ENCODE assay signal across 9 cellular contexts in genomic region chrX:115642895-115643530, GRCh38.
DNase-seq lines count a peak whose midpoint lies in the region; TF ChIP-seq lines count a peak whose summit lies in the region.
"Had no signal": no experiment of that assay in that cellular context is flagged by ENCODE, and none has a peak within 500 bp of the region (broad histone marks: within the 10 kb centered on the region; RNA-seq: fewer than 3 reads in every experiment).

No MANE protein-coding gene starts in this region.

- no peaks in the 10 kb centered on the region for H3K9me3 Mint-ChIP-seq in activated CD4-positive, alpha-beta T cell treated with anti-CD3 and anti-CD28 coated beads, Interleukin-2, amount 10 ng/mL, durations not matched to agents 7 days and 5 days
- H3K9me3 Mint-ChIP-seq: T-cell had no signal

- no peaks in the 10 kb centered on the region for H3K27me3 Mint-ChIP-seq in activated CD4-positive, alpha-beta T cell treated with anti-CD3 and anti-CD28 coated beads, Interleukin-2, amount 10 ng/mL, durations not matched to agents 7 days and 5 days

- no peak overlapping the region for H3K4me3 Mint-ChIP-seq in activated CD4-positive, alpha-beta T cell treated with anti-CD3 and anti-CD28 coated beads, Interleukin-2, amount 10 ng/mL, durations not matched to agents 7 days and 5 days
- H3K4me3 Mint-ChIP-seq: T-cell had no signal

- no peaks in the 10 kb centered on the region for H3K36me3 Mint-ChIP-seq in activated CD4-positive, alpha-beta T cell treated with anti-CD3 and anti-CD28 coated beads, Interleukin-2, amount 10 ng/mL, durations not matched to agents 7 days and 5 days (ENCODE audit: low read depth)
- H3K36me3 Mint-ChIP-seq: T-cell had no signal

- DNase-seq in Ammon's horn (ENCODE audit: low spot score) (peak; percentile 42), GM10266 (ENCODE audit: extremely low spot score) (peak; percentile 6), NCI-H146 (lab: John Stamatoyannopoulos, UW) (peak; percentile 3), fibroblast of villous mesenchyme (ENCODE audit: low read depth) (peak; percentile 81), pulmonary artery endothelial cell (ENCODE audit: low read depth, low spot score) (peak; percentile 2), OCI-M2 (lab: John Stamatoyannopoulos, UW; ENCODE audit: unreplicated experiment) (no peak), DMS153 (lab: John Stamatoyannopoulos, UW) (no peak)
- DNase-seq in activated CD4-positive, alpha-beta T cell treated with anti-CD3 and anti-CD28 coated beads, Interleukin-2, amount 10 ng/mL, durations not matched to agents 7 days and 5 days: peak; percentile 26

- TF ChIP-seq CTCF in GM10266 (IDR thresholded peaks at IDR 0.05; ENCODE audit: control insufficient read depth, insufficient read depth, low read depth, missing control alignments) (peak; percentile 57), fibroblast of villous mesenchyme (IDR thresholded peaks at IDR 0.05; ENCODE audit: insufficient read depth, low read depth, low read length) (peak; percentile 78)

- H3K4me1 Mint-ChIP-seq in activated CD4-positive, alpha-beta T cell treated with anti-CD3 and anti-CD28 coated beads, Interleukin-2, amount 10 ng/mL, durations not matched to agents 7 days and 5 days: no peaks in the 10 kb centered on the region
- H3K4me1 Mint-ChIP-seq: T-cell had no signal

- no peak overlapping the region for H3K27ac Mint-ChIP-seq in activated CD4-positive, alpha-beta T cell treated with anti-CD3 and anti-CD28 coated beads, Interleukin-2, amount 10 ng/mL, durations not matched to agents 7 days and 5 days
- H3K27ac Mint-ChIP-seq: T-cell had no signal

- no peak overlapping the region for H3K4me3 ChIP-seq in fibroblast of villous mesenchyme (ENCODE audit: low read depth, low read length)

- POLR2A ChIA-PET in activated CD4-positive, alpha-beta T cell treated with anti-CD3 and anti-CD28 coated beads, Interleukin-2, amount 10 ng/mL, durations not matched to agents 7 days and 5 days (lab: Charles Lee): no interaction called here

- CTCF ChIA-PET in activated CD4-positive, alpha-beta T cell treated with anti-CD3 and anti-CD28 coated beads, Interleukin-2, amount 10 ng/mL, durations not matched to agents 7 days and 5 days (lab: Charles Lee): interaction anchor here (0.9 to 1.3 kb wide), 2 partner anchors 8 to 306 kb away, joined by 3 to 5 read pairs; no protein-coding TSS in a partner anchor

Comparison
In these comparisons a context has a peak if more than half of its experiments do, and no peak if none do; other contexts are left out.
1. DNase-seq: peak in Ammon's horn (single experiment), GM10266 (single experiment), NCI-H146 (single experiment), activated CD4-positive, alpha-beta T cell treated with anti-CD3 and anti-CD28 coated beads, Interleukin-2, amount 10 ng/mL, durations not matched to agents 7 days and 5 days (single experiment), fibroblast of villous mesenchyme (single experiment) and pulmonary artery endothelial cell (single experiment); none in OCI-M2 (single experiment) and DMS153 (single experiment).